ENCODE assay signal across 1 cellular context in genomic region chr14:105527381-105528196, GRCh38.
TF ChIP-seq lines count a peak whose summit lies in the region.

No MANE protein-coding gene starts in this region.

TF ChIP-seq in endothelial cell of umbilical vein, 7 proteins besides CTCF, POLR2A, EP300 and RAD21:
- TF ChIP-seq POLR2AphosphoS5 (IDR thresholded peaks at IDR 0.05; ENCODE audit: insufficient read depth, low read depth, low read length) = no peak
- TF ChIP-seq FOS (IDR thresholded peaks at IDR 0.05; ENCODE audit: borderline replicate concordance, insufficient read depth, low read length) = no peak
- TF ChIP-seq EZH2 (IDR thresholded peaks at IDR 0.05; ENCODE audit: borderline replicate concordance, low read depth, low read length, severe bottlenecking) = no peak
